8 cellular contexts compared by ENCODE assay signal in genomic region chr12:10673660-10674384, GRCh38. TPM values are rescaled to one million over a fixed set of nuclear protein-coding genes. Genes with fewer than 3 reads are reported as not detected.
DNase-seq lines count a peak whose midpoint lies in the region; ATAC-seq and TF ChIP-seq lines count a peak whose summit lies in the region.

TSS of gene STYK1 (minus strand) at chr12:10674052. CDS start at chr12:10634618, 39,434 bp downstream.

- peak within 1 kb of the TSS in 1 of 2 donors; percentile 40 for H3K27ac ChIP-seq in left lung

- no peaks in the 10 kb centered on the region for H3K36me3 ChIP-seq in left lung

- peaks cover 0 to 43% of the 10 kb centered on the region in 2 donors for H3K27me3 ChIP-seq in left lung

- TF ChIP-seq CTCF in left lung (IDR thresholded peaks at IDR 0.05), result peak; percentile 75 to 80

- DNase-seq in DMS79 treated with DMSO at 0.1 percent for 48 hours (lab: John Stamatoyannopoulos, UW) (peak; percentile 79), HEK293T (ENCODE audit: extremely low spot score) (peak; percentile 78), NCI-H2029 treated with DMSO at 0.1 percent for 48 hours (lab: John Stamatoyannopoulos, UW) (peak; percentile 76), cerebellum (ENCODE audit: low spot score) (peak; percentile 1), left lung (peak; percentile 67 to 89), COR-L47 (lab: John Stamatoyannopoulos, UW) (no peak)
- peak; percentile 40 for DNase-seq in activated CD4-positive, alpha-beta T cell treated with anti-CD3 and anti-CD28 coated beads for 1 hour
- peak; percentile 61 for DNase-seq in stimulated activated CD4-positive, alpha-beta T cell treated with anti-CD3 and anti-CD28 coated beads, Interleukin-1b, Interleukin-23, amount 100 ng/mL, for 48 hours

- POLR2A ChIA-PET in HEK293T (lab: Yijun Ruan, JAX), result interaction anchor here (1.1 kb wide), 1 partner anchor 497 kb away, joined by 3 read pairs; the partner anchor contains the start of gene SMIM10L1

- no peaks in the 10 kb centered on the region for H3K9me3 ChIP-seq in left lung

- peaks cover 6 to 15% of the 10 kb centered on the region in 2 donors for H3K4me1 ChIP-seq in left lung

- peak within 1 kb of the TSS; percentile 39 to 46 for H3K4me3 ChIP-seq in left lung

- intact Hi-C loops in left lung (cut with DNase I), result no loop called here

- peak; percentile 97 for ATAC-seq in left lung

- CTCF ChIA-PET in HEK293T (lab: Yijun Ruan, JAX), result no interaction called here

TF ChIP-seq in HEK293T, 16 proteins besides CTCF, POLR2A, EP300 and RAD21:
- TF ChIP-seq L3MBTL2 (conservative IDR thresholded peaks at IDR 0.05), result peak; percentile 59
- no peak for TF ChIP-seq BHLHE40 (IDR thresholded peaks at IDR 0.05; ENCODE audit: borderline replicate concordance)
- TF ChIP-seq CTBP1 (IDR thresholded peaks at IDR 0.05; ENCODE audit: borderline replicate concordance), result 0 out of 2 replicates have a peak, but pooled peaks have one; percentile 58
- TF ChIP-seq TARDBP (IDR thresholded peaks at IDR 0.05), result no peak
- TF ChIP-seq ARNT (IDR thresholded peaks at IDR 0.05), result no peak
- no peak for TF ChIP-seq HDGF (IDR thresholded peaks at IDR 0.05; ENCODE audit: borderline replicate concordance)
TF ChIP-seq in HEK293T: peak in this region for 2.

RNA-seq across cellular contexts. Expression of gene STYK1, which starts in this region (rescaled TPM):
- total RNA-seq in cerebellum (4.9 TPM), left lung (1 to 10 TPM; 1.4 to 1.9 TPM)
